ENCODE assay signal across 12 cellular contexts in the genomic region with DNA sequence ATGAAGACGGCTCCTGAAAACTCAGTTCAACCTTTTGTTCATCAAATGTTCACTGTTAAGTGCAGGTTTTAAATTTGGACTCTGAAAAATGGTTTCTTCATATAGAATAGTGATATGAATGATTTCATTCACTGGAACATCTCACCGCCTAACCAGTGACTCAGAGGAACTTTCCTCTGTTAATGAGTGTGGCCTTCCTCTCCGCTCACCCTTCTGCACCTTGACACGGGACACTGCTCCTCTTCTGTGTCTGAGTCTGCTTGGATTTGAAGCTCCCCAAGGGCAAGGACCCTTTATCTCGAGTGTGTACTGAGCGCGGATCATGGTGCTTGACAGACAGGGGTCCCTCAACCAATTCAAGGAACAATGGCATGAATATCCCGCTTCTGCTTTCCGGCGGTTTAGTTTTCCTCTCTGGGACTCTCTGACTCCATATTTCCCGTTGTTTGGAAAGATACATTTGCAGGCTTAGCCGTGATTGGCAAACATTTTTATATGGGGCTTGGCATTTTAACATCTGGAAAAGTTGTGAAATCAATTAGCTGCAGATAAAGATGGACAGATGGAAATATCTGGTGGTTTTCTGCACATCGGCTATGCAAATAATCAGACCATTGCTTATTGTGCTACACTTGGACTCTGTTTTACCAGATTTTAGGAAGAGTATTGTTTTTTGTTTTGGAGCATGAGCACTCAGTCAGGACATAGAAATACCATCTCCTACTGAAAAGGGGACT. TPM values are rescaled to one million over a fixed set of nuclear protein-coding genes. Genes with fewer than 3 reads are reported as not detected.
DNase-seq lines count a peak whose midpoint lies in the region; ATAC-seq and TF ChIP-seq lines count a peak whose summit lies in the region.
"Had no signal": no experiment of that assay in that cellular context is flagged by ENCODE, and none has a peak within 500 bp of the region (broad histone marks: within the 10 kb centered on the region; RNA-seq: fewer than 3 reads in every experiment).

No MANE protein-coding gene starts in this region.

- TF ChIP-seq POLR2A in vagina (IDR thresholded peaks at IDR 0.05), result no peak

- peaks cover 18% of the 10 kb centered on the region for H3K4me1 Mint-ChIP-seq in stimulated activated effector memory CD8-positive, alpha-beta T cell treated with anti-CD3 and anti-CD28 coated beads, Interleukin-12 subunit alpha, Interleukin-12 subunit beta, amount 100 ng/mL, for 72 hours

- H3K4me1 ChIP-seq in cardiac muscle cell (ENCODE audit: low read depth) (peaks cover 57% of the 10 kb centered on the region), OCI-LY1 (ENCODE audit: insufficient read depth, low read length, severe bottlenecking) (peaks cover 33% of the 10 kb centered on the region), vagina (no peaks in the 10 kb centered on the region), PC-9 (replicated peaks; ENCODE audit: insufficient read depth) (no peaks in the 10 kb centered on the region; the same call in 1 of the 2 replicates)
- H3K4me1 ChIP-seq: BE2C, SJSA1 had no signal

- H3K27ac Mint-ChIP-seq in stimulated activated effector memory CD8-positive, alpha-beta T cell treated with anti-CD3 and anti-CD28 coated beads, Interleukin-12 subunit alpha, Interleukin-12 subunit beta, amount 100 ng/mL, for 72 hours, result no peak overlapping the region
- H3K27ac Mint-ChIP-seq: activated CD8-positive, alpha-beta memory T cell treated with anti-CD3 and anti-CD28 coated beads, Interleukin-2, amount 10 ng/mL, durations not matched to agents 7 days and 5 days had no signal

- POLR2A ChIA-PET in PC-9 (lab: Charles Lee; ENCODE audit: unreplicated experiment), result no interaction called here

- H3F3A ChIP-seq in OCI-LY1 (ENCODE audit: insufficient read depth, low read length), result no peaks in the 10 kb centered on the region
- no peaks in the 10 kb centered on the region for H3F3A ChIP-seq in PC-9 (ENCODE audit: insufficient read depth, low read depth)

- intact Hi-C loops in left ventricle myocardium superior (cut with micrococcal nuclease), result no loop called here
- intact Hi-C loops in vagina (cut with DNase I), result no loop called here
- intact Hi-C loops in PC-9 (cut with micrococcal nuclease; ENCODE audit: unreplicated experiment), result no loop called here

- no peak overlapping the region for H3K4me3 ChIP-seq in cardiac muscle cell
- no peak overlapping the region for H3K4me3 ChIP-seq in OCI-LY1 (ENCODE audit: low read depth, low read length, poor library complexity, severe bottlenecking)
- H3K4me3 ChIP-seq in vagina, result no peak overlapping the region
- no peak overlapping the region for H3K4me3 ChIP-seq in PC-9
- H3K4me3 ChIP-seq: SJSA1 had no signal

- DNase-seq in cardiac muscle cell (ENCODE audit: low read depth in 1 of 2, low spot score in 1 of 2) (peak in 1 of 2 donors; percentile 26), left ventricle myocardium superior (no peak), vagina (ENCODE audit: extremely low spot score in 2 of 2) (no peak), activated gamma-delta T cell (lab: John Stamatoyannopoulos, UW) (no peak), PC-9 (no peak)
- no peak for DNase-seq in stimulated activated effector memory CD8-positive, alpha-beta T cell treated with anti-CD3 and anti-CD28 coated beads, Interleukin-12 subunit alpha, Interleukin-12 subunit beta, amount 100 ng/mL, for 72 hours (ENCODE audit: low spot score in 2 of 2)
- DNase-seq: activated CD8-positive, alpha-beta memory T cell treated with anti-CD3 and anti-CD28 coated beads, Interleukin-2, amount 10 ng/mL, durations not matched to agents 7 days and 5 days; BE2C; posterior cingulate gyrus had no signal

- peak overlapping the region; percentile 82 for H3K27ac ChIP-seq in cardiac muscle cell
- no peak overlapping the region for H3K27ac ChIP-seq in OCI-LY1 (ENCODE audit: low read depth, low read length, poor library complexity, severe bottlenecking)
- H3K27ac ChIP-seq in vagina, result no peak overlapping the region
- no peak overlapping the region for H3K27ac ChIP-seq in PC-9
- H3K27ac ChIP-seq: SJSA1 had no signal

- H4K20me1 ChIP-seq in OCI-LY1 (ENCODE audit: insufficient read depth, low read length) (no peaks in the 10 kb centered on the region), PC-9 (ENCODE audit: insufficient read depth) (no peaks in the 10 kb centered on the region)

- CTCF ChIA-PET in PC-9 (lab: Charles Lee), result no interaction called here

- TF ChIP-seq CTCF in cardiac muscle cell (IDR thresholded peaks at IDR 0.05; ENCODE audit: low read depth, low read length) (no peak), OCI-LY1 (IDR thresholded peaks at IDR 0.05; ENCODE audit: low read length) (no peak), vagina (IDR thresholded peaks at IDR 0.05) (no peak), PC-9 (conservative IDR thresholded peaks at IDR 0.05) (no peak)

- no peaks in the 10 kb centered on the region for H3K36me3 Mint-ChIP-seq in stimulated activated effector memory CD8-positive, alpha-beta T cell treated with anti-CD3 and anti-CD28 coated beads, Interleukin-12 subunit alpha, Interleukin-12 subunit beta, amount 100 ng/mL, for 72 hours
- H3K36me3 Mint-ChIP-seq: activated CD8-positive, alpha-beta memory T cell treated with anti-CD3 and anti-CD28 coated beads, Interleukin-2, amount 10 ng/mL, durations not matched to agents 7 days and 5 days had no signal

- no peak overlapping the region for H3K9ac ChIP-seq in OCI-LY1 (ENCODE audit: low read length)

- H3K36me3 ChIP-seq in cardiac muscle cell (no peaks in the 10 kb centered on the region), OCI-LY1 (ENCODE audit: insufficient read depth, low read length) (no peaks in the 10 kb centered on the region), vagina (no peaks in the 10 kb centered on the region), PC-9 (ENCODE audit: low read depth) (no peaks in the 10 kb centered on the region)
- H3K36me3 ChIP-seq: BE2C, SJSA1 had no signal

- no peak overlapping the region for H3K4me3 Mint-ChIP-seq in stimulated activated effector memory CD8-positive, alpha-beta T cell treated with anti-CD3 and anti-CD28 coated beads, Interleukin-12 subunit alpha, Interleukin-12 subunit beta, amount 100 ng/mL, for 72 hours
- H3K4me3 Mint-ChIP-seq: activated CD8-positive, alpha-beta memory T cell treated with anti-CD3 and anti-CD28 coated beads, Interleukin-2, amount 10 ng/mL, durations not matched to agents 7 days and 5 days had no signal

- no peak overlapping the region for H2AFZ ChIP-seq in OCI-LY1 (ENCODE audit: low read length)
- H2AFZ ChIP-seq in PC-9, result no peak overlapping the region

- H3K9me3 Mint-ChIP-seq in stimulated activated effector memory CD8-positive, alpha-beta T cell treated with anti-CD3 and anti-CD28 coated beads, Interleukin-12 subunit alpha, Interleukin-12 subunit beta, amount 100 ng/mL, for 72 hours, result no peaks in the 10 kb centered on the region

- no peaks in the 10 kb centered on the region for H3K27me3 ChIP-seq in cardiac muscle cell
- 0 out of 2 replicates have a peak, but pooled peaks cover 4% of the 10 kb centered on the region for H3K27me3 ChIP-seq in OCI-LY1 (ENCODE audit: insufficient read depth, low read length)
- no peaks in the 10 kb centered on the region for H3K27me3 ChIP-seq in vagina
- H3K27me3 ChIP-seq in PC-9 (ENCODE audit: insufficient read depth, low read depth), result no peaks in the 10 kb centered on the region
- H3K27me3 ChIP-seq: BE2C had no signal

- no peaks in the 10 kb centered on the region for H3K9me3 ChIP-seq in cardiac muscle cell (ENCODE audit: low read depth)
- H3K9me3 ChIP-seq in OCI-LY1 (ENCODE audit: low read length), result no peaks in the 10 kb centered on the region
- no peaks in the 10 kb centered on the region for H3K9me3 ChIP-seq in vagina
- no peaks in the 10 kb centered on the region for H3K9me3 ChIP-seq in PC-9 (ENCODE audit: insufficient read depth, low read depth)
- H3K9me3 ChIP-seq: BE2C, SJSA1 had no signal

- ATAC-seq in left ventricle myocardium superior, result no peak
- peak; percentile 49 for ATAC-seq in HG02571 (IDR thresholded peaks at IDR 0.05; ENCODE audit: unreplicated experiment)
- ATAC-seq in stimulated activated effector memory CD8-positive, alpha-beta T cell treated with anti-CD3 and anti-CD28 coated beads, Interleukin-12 subunit alpha, Interleukin-12 subunit beta, amount 100 ng/mL, for 72 hours, result peak; percentile 50
- ATAC-seq: activated CD8-positive, alpha-beta memory T cell treated with anti-CD3 and anti-CD28 coated beads, Interleukin-2, amount 10 ng/mL, durations not matched to agents 7 days and 5 days had no signal

- peak overlapping the region; percentile 35; the same call in 1 of the 2 replicates for H3K4me2 ChIP-seq in OCI-LY1 (ENCODE audit: low read length)
- H3K4me2 ChIP-seq in PC-9, result no peak overlapping the region

- H3K9me2 ChIP-seq in OCI-LY1 (ENCODE audit: low read depth, low read length), result no peaks in the 10 kb centered on the region
- no peaks in the 10 kb centered on the region for H3K9me2 ChIP-seq in PC-9 (ENCODE audit: insufficient read depth)

- BruUV-seq in PC-9 (replicated peaks; lab: Mats Ljungman, UMichigan), result no TSS peak

- H3K79me2 ChIP-seq in OCI-LY1 (ENCODE audit: insufficient read depth, low read length), result no peaks in the 10 kb centered on the region
- no peaks in the 10 kb centered on the region for H3K79me2 ChIP-seq in PC-9 (ENCODE audit: low read depth)

RNA-seq across cellular contexts. Expression of gene KBTBD8, which starts 20.9 kb away (rescaled TPM):
- total RNA-seq in cardiac muscle cell (9.9 and 13.8 TPM in 2 replicates), left ventricle myocardium superior (5.8 TPM), vagina (0.49 TPM), PC-9 (2021) (not detected in 2 replicates)
- 4.3 and 11.8 TPM in 2 replicates for polyA plus RNA-seq in cardiac muscle cell
